Comparison of ENCODE assay signal across 11 cellular contexts in the genomic region with DNA sequence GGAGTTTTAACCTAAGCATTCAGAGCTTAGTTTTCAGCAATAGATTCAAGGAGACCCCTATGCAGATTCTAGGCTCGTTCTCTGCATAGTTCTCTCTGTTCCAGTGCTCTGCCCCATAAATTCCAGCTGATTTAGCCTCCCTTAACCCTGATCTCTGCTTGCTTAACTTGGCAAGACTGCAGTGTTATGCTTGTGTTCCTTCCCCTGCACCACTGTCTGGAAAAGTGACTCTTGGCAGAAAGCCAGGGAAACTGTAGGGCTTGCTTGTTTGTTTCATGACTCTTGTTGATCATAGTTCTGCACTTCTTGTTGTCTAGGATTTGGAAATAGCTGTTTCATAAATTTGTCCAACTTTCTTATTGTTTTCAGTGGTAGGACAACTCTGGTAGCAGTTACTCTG. TPM values are rescaled to one million over a fixed set of nuclear protein-coding genes. Genes with fewer than 3 reads are reported as not detected.
DNase-seq lines count a peak whose midpoint lies in the region; TF ChIP-seq lines count a peak whose summit lies in the region.
"Had no signal": no experiment of that assay in that cellular context is flagged by ENCODE, and none has a peak within 500 bp of the region (broad histone marks: within the 10 kb centered on the region; RNA-seq: fewer than 3 reads in every experiment).

No MANE protein-coding gene starts in this region.

- H3K4me3 Mint-ChIP-seq in nephron, result peak overlapping the region in 1 of 3 experiments; percentile 6
- H3K4me3 Mint-ChIP-seq in activated CD4-positive, alpha-beta memory T cell treated with anti-CD3 and anti-CD28 coated beads for 36 hours, result no peak overlapping the region
- H3K4me3 Mint-ChIP-seq: stimulated activated naive CD8-positive, alpha-beta T cell treated with anti-CD3 and anti-CD28 coated beads, Interleukin-15, amount 100 ng/mL, for 72 hours had no signal

- H3K36me3 Mint-ChIP-seq in nephron (ENCODE audit: low read depth), result peaks cover 4% of the 10 kb centered on the region
- H3K36me3 Mint-ChIP-seq in activated CD4-positive, alpha-beta memory T cell treated with anti-CD3 and anti-CD28 coated beads for 36 hours, result peaks cover 2% of the 10 kb centered on the region

- H3K9me3 Mint-ChIP-seq in nephron, result peaks cover 7% of the 10 kb centered on the region
- peaks cover 19% of the 10 kb centered on the region for H3K9me3 Mint-ChIP-seq in activated CD4-positive, alpha-beta memory T cell treated with anti-CD3 and anti-CD28 coated beads for 36 hours

- H3K4me1 Mint-ChIP-seq in nephron, result peaks cover 51% of the 10 kb centered on the region
- no peaks in the 10 kb centered on the region for H3K4me1 Mint-ChIP-seq in activated CD4-positive, alpha-beta memory T cell treated with anti-CD3 and anti-CD28 coated beads for 36 hours (ENCODE audit: low read depth)
- H3K4me1 Mint-ChIP-seq: stimulated activated naive CD8-positive, alpha-beta T cell treated with anti-CD3 and anti-CD28 coated beads, Interleukin-15, amount 100 ng/mL, for 72 hours had no signal

- peak overlapping the region; percentile 62 to 74 (median 74) for H3K27ac Mint-ChIP-seq in nephron
- H3K27ac Mint-ChIP-seq in activated CD4-positive, alpha-beta memory T cell treated with anti-CD3 and anti-CD28 coated beads for 36 hours, result no peak overlapping the region
- H3K27ac Mint-ChIP-seq: stimulated activated naive CD8-positive, alpha-beta T cell treated with anti-CD3 and anti-CD28 coated beads, Interleukin-15, amount 100 ng/mL, for 72 hours had no signal

- TF ChIP-seq CTCF in fibroblast of pulmonary artery (IDR thresholded peaks at IDR 0.05; ENCODE audit: low read length, missing control alignments) (no peak), nephron (IDR thresholded peaks at IDR 0.05; ENCODE audit: unreplicated experiment in 3 of 3) (no peak)

- H3K4me3 ChIP-seq in fibroblast of pulmonary artery (replicated peaks; ENCODE audit: low read depth, low read length), result no peak overlapping the region

- DNase-seq in DMS79 (lab: John Stamatoyannopoulos, UW) (peak; percentile 7), RPMI7951 (ENCODE audit: low read depth) (peak; percentile 48), fibroblast of pulmonary artery (ENCODE audit: low read depth) (peak; percentile 94), DMS153 (lab: John Stamatoyannopoulos, UW) (no peak)
- DNase-seq in NK-92 treated with Interleukin-12 subunit alpha and Interleukin-12 subunit beta, amount 100 ng/mL, for 24 hours (lab: John Stamatoyannopoulos, UW), result no peak
- no peak for DNase-seq in activated CD4-positive, alpha-beta memory T cell treated with anti-CD3 and anti-CD28 coated beads for 36 hours
- no peak for DNase-seq in stimulated activated CD4-positive, alpha-beta T cell treated with anti-CD3 and anti-CD28 coated beads, Interleukin-4, amount 100 ng/mL, for 1 hour
- DNase-seq: MV-4-11; stimulated activated naive CD8-positive, alpha-beta T cell treated with anti-CD3 and anti-CD28 coated beads, Interleukin-15, amount 100 ng/mL, for 72 hours; T-helper 9 cell had no signal

- CTCF ChIA-PET in activated CD4-positive, alpha-beta memory T cell treated with anti-CD3 and anti-CD28 coated beads for 36 hours (lab: Charles Lee), result interaction anchor here (1.2 to 1.5 kb wide), 2 partner anchors 28 to 137 kb away, joined by 4 to 5 read pairs; no protein-coding TSS in a partner anchor

- peaks cover 10% of the 10 kb centered on the region for H3K27me3 Mint-ChIP-seq in nephron (ENCODE audit: low read depth)
- peaks cover 18% of the 10 kb centered on the region for H3K27me3 Mint-ChIP-seq in activated CD4-positive, alpha-beta memory T cell treated with anti-CD3 and anti-CD28 coated beads for 36 hours

- intact Hi-C loops in activated CD4-positive, alpha-beta memory T cell treated with anti-CD3 and anti-CD28 coated beads for 36 hours (cut with micrococcal nuclease), result no loop called here

- POLR2A ChIA-PET in activated CD4-positive, alpha-beta memory T cell treated with anti-CD3 and anti-CD28 coated beads for 36 hours (lab: Charles Lee), result no interaction called here

RNA-seq across cellular contexts. Expression of a gene that starts 40.2 kb away (rescaled TPM):
- total RNA-seq in RPMI7951 (2014; rRNA removed; shearing (Covaris generic)), result 116 and 132 TPM in 2 replicates
- total RNA-seq in activated CD4-positive, alpha-beta memory T cell treated with anti-CD3 and anti-CD28 coated beads for 36 hours, result 10 to 100 TPM; 30.1 to 33.1 TPM

RNA-seq across cellular contexts. Expression of a gene that starts 40.2 kb away (rescaled TPM):
- 17.8 and 40.0 TPM in 2 replicates for total RNA-seq in RPMI7951 (2014; rRNA removed; shearing (Covaris generic))
- total RNA-seq in activated CD4-positive, alpha-beta memory T cell treated with anti-CD3 and anti-CD28 coated beads for 36 hours, result 10 to 100 TPM; 22.4 to 23.7 TPM

Comparison
In these comparisons a context has a peak if more than half of its experiments do, and no peak if none do; other contexts are left out.
1. DNase-seq: peak in DMS79 (single experiment), RPMI7951 (single experiment) and fibroblast of pulmonary artery (single experiment); none in NK-92 treated with Interleukin-12 subunit alpha and Interleukin-12 subunit beta, amount 100 ng/mL, for 24 hours (single experiment), DMS153 (single experiment), activated CD4-positive, alpha-beta memory T cell treated with anti-CD3 and anti-CD28 coated beads for 36 hours (single experiment) and stimulated activated CD4-positive, alpha-beta T cell treated with anti-CD3 and anti-CD28 coated beads, Interleukin-4, amount 100 ng/mL, for 1 hour (single experiment).